Comparison of ENCODE assay signal across 10 cellular contexts in the genomic region with DNA sequence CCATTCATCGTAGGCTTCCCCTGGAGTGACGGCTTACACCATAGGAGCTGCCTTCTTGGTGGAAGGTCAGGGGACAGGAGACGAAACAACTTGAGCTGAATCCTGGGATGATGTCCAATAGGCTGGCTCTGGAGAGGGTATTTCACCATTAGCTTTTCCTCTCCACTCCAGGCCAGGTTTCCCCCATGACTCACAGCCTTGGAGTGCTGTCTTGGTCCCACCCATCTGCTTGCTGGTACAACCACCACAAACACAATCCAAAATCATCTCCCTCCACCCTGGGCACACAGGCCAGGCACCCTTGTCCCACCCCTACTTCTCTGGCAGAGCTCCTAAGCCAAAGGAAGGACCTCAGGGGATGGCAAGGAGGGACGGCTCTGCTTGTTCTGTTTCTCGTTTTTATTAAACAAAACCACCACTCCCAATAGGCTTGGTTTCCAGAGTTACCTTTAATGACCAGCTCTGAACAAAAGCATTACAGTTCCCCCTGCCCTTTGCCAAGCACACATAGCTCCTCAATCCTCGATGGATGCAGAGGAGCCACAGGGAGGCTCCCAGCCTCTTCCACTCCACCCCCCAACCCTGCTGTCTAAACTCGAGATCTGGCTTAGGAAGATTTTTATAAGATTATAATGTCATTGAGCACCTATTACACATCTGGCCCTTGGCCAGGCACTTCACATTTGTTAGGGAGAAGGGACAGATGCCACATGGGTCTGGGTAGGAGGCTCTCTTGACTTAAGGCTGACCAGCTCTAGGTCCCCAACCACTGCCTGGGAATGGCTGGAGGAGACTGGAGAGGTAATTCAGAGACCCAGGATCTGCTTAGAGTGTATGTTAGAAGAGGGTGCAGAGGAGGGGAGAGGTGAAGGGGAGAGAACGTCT. TPM values are rescaled to one million over a fixed set of nuclear protein-coding genes. Genes with fewer than 3 reads are reported as not detected.
DNase-seq lines count a peak whose midpoint lies in the region; ATAC-seq, FAIRE-seq and TF ChIP-seq lines count a peak whose summit lies in the region.
"Had no signal": no experiment of that assay in that cellular context is flagged by ENCODE, and none has a peak within 500 bp of the region (broad histone marks: within the 10 kb centered on the region; RNA-seq: fewer than 3 reads in every experiment).

No MANE protein-coding gene starts in this region.

- H3K9me3 ChIP-seq in astrocyte (ENCODE audit: insufficient read depth, low read depth, low read length) = no peaks in the 10 kb centered on the region
- no peaks in the 10 kb centered on the region for H3K9me3 ChIP-seq in right cardiac atrium (ENCODE audit: control insufficient read depth, low read length)
- H3K9me3 ChIP-seq in stomach smooth muscle (ENCODE audit: control insufficient read depth in 2 of 2, low read length in 2 of 2) = no peaks in the 10 kb centered on the region

- H3K9me3 Mint-ChIP-seq in HFFc6 = no peaks in the 10 kb centered on the region
- H3K9me3 Mint-ChIP-seq in astrocyte (ENCODE audit: unreplicated experiment) = no peaks in the 10 kb centered on the region
- H3K9me3 Mint-ChIP-seq: activated CD4-positive, alpha-beta T cell treated with anti-CD3 and anti-CD28 coated beads, Interleukin-2, amount 10 ng/mL, durations not matched to agents 7 days and 5 days had no signal

- 20% methylated on average over 8 of the region's 8 CpGs for WGBS in right cardiac atrium

- H3K79me2 ChIP-seq in astrocyte (ENCODE audit: insufficient read depth, low read length) = peaks cover 98% of the 10 kb centered on the region

- intact Hi-C loops in right cardiac atrium (cut with DNase I) = loop anchor here in 1 of 4 donors (5.0 kb wide), 1 partner anchor 87 kb away; no protein-coding TSS in a partner anchor

- H3K4me3 ChIP-seq in astrocyte (ENCODE audit: insufficient read depth, low read depth, low read length) = no peak overlapping the region
- no peak overlapping the region for H3K4me3 ChIP-seq in right cardiac atrium (ENCODE audit: low read length)
- peak overlapping the region; percentile 24 to 44 for H3K4me3 ChIP-seq in stomach smooth muscle (ENCODE audit: low read length in 2 of 2)

- ATAC-seq in right cardiac atrium (peak; percentile 67 to 69), HG03025 (IDR thresholded peaks at IDR 0.05; ENCODE audit: low FRiP score, unreplicated experiment) (no peak)
- ATAC-seq: stimulated activated naive CD8-positive, alpha-beta T cell treated with anti-CD3 and anti-CD28 coated beads, Interleukin-15, Interleukin-2, amounts not matched to agents 100 U/mL and 50 U/mL, for 24 hours had no signal

- H3K27me3 ChIP-seq in astrocyte (ENCODE audit: insufficient read depth, low read length) (no peaks in the 10 kb centered on the region), right cardiac atrium (ENCODE audit: control insufficient read depth, insufficient read depth) (no peaks in the 10 kb centered on the region), stomach smooth muscle (ENCODE audit: control insufficient read depth in 1 of 2, insufficient read depth in 2 of 2, low read length in 2 of 2) (no peaks in the 10 kb centered on the region)

- H3K9ac ChIP-seq in astrocyte (ENCODE audit: low read length) = peak overlapping the region; percentile 12
- H3K9ac ChIP-seq in stomach smooth muscle (ENCODE audit: low read length in 2 of 2) = peak overlapping the region in 1 of 2 donors; percentile 0

- H2AFZ ChIP-seq in astrocyte (ENCODE audit: low read depth, low read length) = no peak overlapping the region

- no peak for TF ChIP-seq CTCF in HFFc6 (IDR thresholded peaks at IDR 0.05)
- no peak for TF ChIP-seq CTCF in astrocyte (IDR thresholded peaks at IDR 0.05; ENCODE audit: insufficient read depth, low read depth, low read length)

- peak; percentile 84 for DNase-seq in HFFc6
- peak; percentile 83 for DNase-seq in astrocyte (ENCODE audit: low read depth)
- peak; percentile 82 to 88 (median 86) for DNase-seq in right cardiac atrium
- DNase-seq in foreskin melanocyte = no peak
- no peak for DNase-seq in pons (ENCODE audit: low spot score)
- DNase-seq in activated T-cell treated with anti-CD3 and anti-CD28 coated beads, Interleukin-2, amount 50 U/mL, for 1 hour = no peak
- DNase-seq: activated CD4-positive, alpha-beta T cell treated with anti-CD3 and anti-CD28 coated beads, Interleukin-2, amount 10 ng/mL, durations not matched to agents 7 days and 5 days; stimulated activated naive CD8-positive, alpha-beta T cell treated with anti-CD3 and anti-CD28 coated beads, Interleukin-15, Interleukin-2, amounts not matched to agents 100 U/mL and 50 U/mL, for 24 hours had no signal

- H3K4me3 Mint-ChIP-seq in HFFc6 (peak overlapping the region; percentile 69), astrocyte (ENCODE audit: unreplicated experiment) (peak overlapping the region; percentile 43)
- H3K4me3 Mint-ChIP-seq: activated CD4-positive, alpha-beta T cell treated with anti-CD3 and anti-CD28 coated beads, Interleukin-2, amount 10 ng/mL, durations not matched to agents 7 days and 5 days had no signal

- H3K36me3 Mint-ChIP-seq in HFFc6 (ENCODE audit: low read depth) (peaks cover 24% of the 10 kb centered on the region), astrocyte (ENCODE audit: low read depth, unreplicated experiment) (peaks cover 13% of the 10 kb centered on the region)

- H3K27ac ChIP-seq in astrocyte (ENCODE audit: low read depth, low read length) = peak overlapping the region; percentile 47
- peak overlapping the region; percentile 99 for H3K27ac ChIP-seq in right cardiac atrium (ENCODE audit: low read length)
- H3K27ac ChIP-seq in stomach smooth muscle (ENCODE audit: low read length) = peak overlapping the region; percentile 84

- no peak for FAIRE-seq in astrocyte (lab: Jason Lieb, UNC)

- peak overlapping the region; percentile 53 for H3K4me2 ChIP-seq in astrocyte (ENCODE audit: low read length)

- H4K20me1 ChIP-seq in astrocyte (ENCODE audit: insufficient read depth, low read length) = peaks cover 96% of the 10 kb centered on the region

- peak overlapping the region; percentile 86 for H3K27ac Mint-ChIP-seq in HFFc6
- peak overlapping the region; percentile 87 for H3K27ac Mint-ChIP-seq in astrocyte (ENCODE audit: unreplicated experiment)
- H3K27ac Mint-ChIP-seq: activated CD4-positive, alpha-beta T cell treated with anti-CD3 and anti-CD28 coated beads, Interleukin-2, amount 10 ng/mL, durations not matched to agents 7 days and 5 days had no signal

- peaks cover 75% of the 10 kb centered on the region for H3K4me1 Mint-ChIP-seq in HFFc6 (ENCODE audit: low read depth)
- H3K4me1 Mint-ChIP-seq in astrocyte (ENCODE audit: low read depth, unreplicated experiment) = peaks cover 47% of the 10 kb centered on the region

- H3K27me3 Mint-ChIP-seq in HFFc6 (ENCODE audit: insufficient read depth) = no peaks in the 10 kb centered on the region; the same call in 1 of the 2 replicates
- no peaks in the 10 kb centered on the region for H3K27me3 Mint-ChIP-seq in astrocyte (ENCODE audit: low read depth, unreplicated experiment)
- H3K27me3 Mint-ChIP-seq: activated CD4-positive, alpha-beta T cell treated with anti-CD3 and anti-CD28 coated beads, Interleukin-2, amount 10 ng/mL, durations not matched to agents 7 days and 5 days had no signal

- H3K36me3 ChIP-seq in astrocyte (ENCODE audit: insufficient read depth, low read length) (peaks cover 14% of the 10 kb centered on the region), stomach smooth muscle (ENCODE audit: control insufficient read depth in 2 of 2, insufficient read depth in 2 of 2, low read length in 2 of 2) (peaks cover 5 to 8% of the 10 kb centered on the region in 2 donors)

- peaks cover 55% of the 10 kb centered on the region for H3K4me1 ChIP-seq in astrocyte (ENCODE audit: insufficient read depth, low read length)
- H3K4me1 ChIP-seq in right cardiac atrium (ENCODE audit: control insufficient read depth, insufficient read depth, low read length) = peaks cover 34% of the 10 kb centered on the region
- peaks cover 77% of the 10 kb centered on the region for H3K4me1 ChIP-seq in stomach smooth muscle (ENCODE audit: control insufficient read depth, insufficient read depth, low read length)

RNA-seq across cellular contexts. Expression of gene CAVIN1, which starts 13.3 kb away (rescaled TPM):
- 1,000 to 10,000 TPM; 1,059 to 1,221 (median 1,100) TPM for total RNA-seq in HFFc6 (2021; fragmentation: NEBNext Ultra II Directional; extraction: Animal tissue kit (Norgen Biotek cat#: 25700))
- 602 and 644 TPM in 2 replicates for total RNA-seq in astrocyte
- total RNA-seq in right cardiac atrium = 100 to 1,000 TPM; 173 to 256 (median 203) TPM
- 153 TPM for polyA plus RNA-seq in right cardiac atrium

RNA-seq across cellular contexts. Expression of gene STAT3, which starts 21.5 kb away (rescaled TPM):
- total RNA-seq in HFFc6 (2021; fragmentation: NEBNext Ultra II Directional; extraction: Animal tissue kit (Norgen Biotek cat#: 25700)) = 10 to 100 TPM; 65.3 to 74.5 (median 68.8) TPM
- 145 and 154 TPM in 2 replicates for total RNA-seq in astrocyte
- 100 to 1,000 TPM; 100 to 192 (median 105) TPM for total RNA-seq in right cardiac atrium
- polyA plus RNA-seq in right cardiac atrium = 46.9 TPM

RNA-seq across cellular contexts. Expression of gene ATP6V0A1, which starts 49.0 kb away (rescaled TPM):
- 10 to 100 TPM; 29.6 to 56.7 (median 37.1) TPM for total RNA-seq in HFFc6 (2021; fragmentation: NEBNext Ultra II Directional; extraction: Animal tissue kit (Norgen Biotek cat#: 25700))
- total RNA-seq in astrocyte (75.8 and 78.6 TPM in 2 replicates), right cardiac atrium (10 to 100 TPM; 42.1 to 57.7 (median 48.8) TPM)
- 33.4 TPM for polyA plus RNA-seq in right cardiac atrium

Comparison
In these comparisons a context has a peak if more than half of its experiments do, and no peak if none do; other contexts are left out.
1. DNase-seq: peak in HFFc6 (single experiment), astrocyte (single experiment) and right cardiac atrium (3 of 3); none in foreskin melanocyte (single experiment), pons (single experiment) and activated T-cell treated with anti-CD3 and anti-CD28 coated beads, Interleukin-2, amount 50 U/mL, for 1 hour (single experiment).
2. H3K27ac ChIP-seq: peak in every context shown above with its lines; median percentile 99 in right cardiac atrium; 84 in stomach smooth muscle; 47 in astrocyte.
3. H3K4me3 ChIP-seq: peak in stomach smooth muscle (2 of 2); none in astrocyte (single experiment) and right cardiac atrium (single experiment).